In the genomic region with DNA sequence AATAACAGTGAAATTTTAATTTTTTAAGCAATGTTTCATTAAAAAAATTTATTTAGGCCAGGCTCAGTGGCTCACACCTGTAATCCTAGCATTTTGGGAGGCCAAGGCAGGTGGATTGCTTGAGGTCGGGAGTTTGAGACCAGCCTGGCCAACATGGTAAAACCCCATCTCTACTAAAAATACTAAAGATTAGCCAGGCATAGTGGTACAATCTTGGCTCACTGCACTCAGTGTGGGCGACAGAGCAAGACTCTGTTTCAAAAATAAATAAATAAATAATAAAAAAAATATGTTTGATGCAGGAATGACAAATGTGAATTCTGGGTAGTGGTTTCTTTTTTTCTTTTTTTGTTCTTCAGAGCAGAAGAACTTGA, we compare ENCODE assay signal across 8 cellular contexts. TPM values are rescaled to one million over a fixed set of nuclear protein-coding genes. Genes with fewer than 3 reads are reported as not detected.
DNase-seq lines count a peak whose midpoint lies in the region; ATAC-seq, FAIRE-seq and TF ChIP-seq lines count a peak whose summit lies in the region.
"Not testable (repeated sequence)": the region's sequence is repeated elsewhere in the genome, so short reads cannot be mapped to it uniquely, and the experiment has no call there.

No MANE protein-coding gene starts in this region.

- CTCF ChIA-PET in HCT116 (lab: Charles Lee), result interaction anchor here (1.1 kb wide), 1 partner anchor 28 kb away, joined by 3 read pairs; no protein-coding TSS in a partner anchor
- CTCF ChIA-PET in PC-3 (lab: Charles Lee); GM12878 (lab: Yijun Ruan, JAX): not testable (repeated sequence)

- H3K27me3 ChIP-seq in DOHH2 (ENCODE audit: control insufficient read depth, low read length); HCT116 (ENCODE audit: insufficient read depth, low read length); Loucy (ENCODE audit: insufficient read depth, low read length, poor library complexity, severe bottlenecking); PC-3 (ENCODE audit: low read length); GM12878 (replicated peaks in 1 of 2; ENCODE audit: control insufficient read depth in 2 of 2, insufficient read depth in 2 of 2, low read length in 1 of 2); mucosa of rectum (ENCODE audit: control insufficient read depth in 2 of 2, insufficient read depth in 2 of 2, low read length in 2 of 2); vagina: not testable (repeated sequence)

- FAIRE-seq in GM12878 (lab: Jason Lieb, UNC), result not testable (repeated sequence)

- WGBS in GM12878 (ENCODE audit: insufficient coverage, insufficient replicate concordance, low lambda C conversion rate, missing lambda C conversion rate), result 0% methylated on average over 2 of the region's 2 CpGs

- H2AFZ ChIP-seq in HCT116 (ENCODE audit: low read depth, low read length, poor library complexity, severe bottlenecking) (peak overlapping the region; percentile 93), Loucy (ENCODE audit: low read length) (peak overlapping the region; percentile 89; the same call in 1 of the 2 replicates), PC-3 (ENCODE audit: low read length) (peak overlapping the region; percentile 93; the same call in 1 of the 2 replicates), GM12878 (ENCODE audit: control insufficient read depth, low read depth, low read length) (peak overlapping the region; percentile 56)

- TF ChIP-seq CTCF in DOHH2 (IDR thresholded peaks at IDR 0.05; ENCODE audit: low read depth, low read length, poor library complexity, severe bottlenecking); HCT116 (IDR thresholded peaks at IDR 0.05 in 2 of 3, conservative IDR thresholded peaks at IDR 0.05 in 1 of 3; ENCODE audit: borderline replicate concordance in 1 of 3, insufficient read depth in 1 of 3, low read depth in 2 of 3, low read length in 2 of 3); Loucy (conservative IDR thresholded peaks at IDR 0.05; ENCODE audit: low read length); PC-3 (conservative IDR thresholded peaks at IDR 0.05; ENCODE audit: low read depth, low read length); GM12878 (IDR thresholded peaks at IDR 0.05 in 2 of 3, conservative IDR thresholded peaks at IDR 0.05 in 1 of 3; ENCODE audit: control insufficient read depth in 2 of 3, extremely low read depth in 1 of 3, insufficient read depth in 1 of 3, low read depth in 3 of 3, low read length in 3 of 3); vagina (IDR thresholded peaks at IDR 0.05): not testable (repeated sequence)

- SMC1A ChIA-PET in GM12878 (lab: Charles Lee; ENCODE audit: uncharacterized antibody, unreplicated experiment), result not testable (repeated sequence)

- peak; percentile 16 for ATAC-seq in GM19455 (IDR thresholded peaks at IDR 0.05; ENCODE audit: unreplicated experiment)
- not testable (repeated sequence) for ATAC-seq in HCT116, PC-3
- ATAC-seq in GM12878, result peak; percentile 55

- in situ Hi-C loops in GM12878 (cut with MboI), result not testable (repeated sequence)

- not testable (repeated sequence) for H3K9me2 ChIP-seq in DOHH2 (replicated peaks; ENCODE audit: control insufficient read depth, low read length); HCT116 (ENCODE audit: insufficient read depth); Loucy (replicated peaks; ENCODE audit: low read depth, low read length); PC-3 (replicated peaks; ENCODE audit: low read length)

- H3K4me2 ChIP-seq in DOHH2 (ENCODE audit: low read length) (peak overlapping the region; percentile 19), HCT116 (ENCODE audit: low read length) (peak overlapping the region; percentile 66), PC-3 (ENCODE audit: low read length) (peak overlapping the region; percentile 90; the same call in 1 of the 2 replicates), GM12878 (ENCODE audit: control insufficient read depth, insufficient read depth) (peak overlapping the region; percentile 47)
- not testable (repeated sequence) for H3K4me2 ChIP-seq in Loucy (ENCODE audit: low read depth, low read length, poor library complexity, severe bottlenecking)

- DNase-seq in HCT116 (ENCODE audit: low read depth, low spot score); PC-3; GM12878 (ENCODE audit: low read depth, low spot score); vagina (ENCODE audit: extremely low spot score in 2 of 2): not testable (repeated sequence)

- peak overlapping the region; percentile 43 for H3K9ac ChIP-seq in HCT116 (ENCODE audit: low read length)
- H3K9ac ChIP-seq in Loucy (ENCODE audit: low read depth, low read length, poor library complexity, severe bottlenecking); PC-3 (ENCODE audit: low read length); GM12878 (ENCODE audit: control insufficient read depth, insufficient read depth, low read length): not testable (repeated sequence)
- peak overlapping the region in 1 of 2 donors; percentile 51 for H3K9ac ChIP-seq in mucosa of rectum (ENCODE audit: low read depth in 1 of 2, low read length in 2 of 2)

- H3K4me1 ChIP-seq in DOHH2 (ENCODE audit: control insufficient read depth, low read length), result peaks cover 62% of the 10 kb centered on the region
- peaks cover 37 to 56% of the 10 kb centered on the region in 2 experiments for H3K4me1 ChIP-seq in HCT116 (ENCODE audit: control insufficient read depth in 1 of 2, insufficient read depth in 2 of 2, low read length in 2 of 2)
- H3K4me1 ChIP-seq in Loucy (ENCODE audit: insufficient read depth, low read length, poor library complexity, severe bottlenecking); GM12878 (ENCODE audit: control insufficient read depth, insufficient read depth, low read length); mucosa of rectum (ENCODE audit: control insufficient read depth in 2 of 2, insufficient read depth in 2 of 2, low read length in 2 of 2): not testable (repeated sequence)
- H3K4me1 ChIP-seq in PC-3 (ENCODE audit: insufficient read depth, low read length), result peaks cover 35% of the 10 kb centered on the region
- peaks cover 21% of the 10 kb centered on the region for H3K4me1 ChIP-seq in vagina

- H3K4me3 ChIP-seq in DOHH2 (ENCODE audit: low read length); Loucy (ENCODE audit: low read length, poor library complexity, severe bottlenecking); GM12878; mucosa of rectum (ENCODE audit: low read length in 2 of 2); vagina: not testable (repeated sequence)
- H3K4me3 ChIP-seq in HCT116 (replicated peaks in 1 of 2; ENCODE audit: low read depth in 1 of 2, low read length in 2 of 2), result 0 out of 4 replicates have a peak overlapping the region, but pooled peaks of 1 of the 2 experiments have one; percentile 31
- H3K4me3 ChIP-seq in PC-3 (ENCODE audit: low read length), result peak overlapping the region; percentile 60; the same call in 1 of the 2 replicates

- BruUV-seq in HCT116 (replicated peaks; lab: Mats Ljungman, UMichigan); PC-3 (replicated peaks; lab: Mats Ljungman, UMichigan); GM12878 (replicated peaks; lab: Mats Ljungman, UMichigan): not testable (repeated sequence)

- TF ChIP-seq EP300 in GM12878 (IDR thresholded peaks at IDR 0.05; ENCODE audit: borderline replicate concordance in 1 of 2, control insufficient read depth in 1 of 2, low read depth in 2 of 2, low read length in 2 of 2), result not testable (repeated sequence)

- intact Hi-C loops in HCT116 (cut with micrococcal nuclease); PC-3 (cut with micrococcal nuclease); GM12878 (cut with micrococcal nuclease; ENCODE audit: unreplicated experiment); vagina (cut with DNase I): not testable (repeated sequence)

- H3K79me2 ChIP-seq in DOHH2 (ENCODE audit: control insufficient read depth, low read length); HCT116 (ENCODE audit: insufficient read depth, low read length); Loucy (ENCODE audit: insufficient read depth, low read length); PC-3 (ENCODE audit: low read length); GM12878 (ENCODE audit: control insufficient read depth, insufficient read depth, low read length): not testable (repeated sequence)

- not testable (repeated sequence) for H4K20me1 ChIP-seq in DOHH2 (ENCODE audit: control insufficient read depth, insufficient read depth, low read depth, low read length); HCT116 (ENCODE audit: insufficient read depth); Loucy (ENCODE audit: insufficient read depth, low read length, poor library complexity, severe bottlenecking); PC-3 (ENCODE audit: low read length); GM12878 (ENCODE audit: control insufficient read depth, insufficient read depth)

- H3K27ac ChIP-seq in DOHH2 (ENCODE audit: low read depth, low read length), result not testable (repeated sequence)
- peak overlapping the region; percentile 12; the same call in 1 of the 2 replicates for H3K27ac ChIP-seq in HCT116 (ENCODE audit: low read depth, low read length)
- H3K27ac ChIP-seq in PC-3 (ENCODE audit: low read length), result peak overlapping the region; percentile 52; the same call in 1 of the 2 replicates
- H3K27ac ChIP-seq in GM12878 (ENCODE audit: control insufficient read depth, insufficient read depth), result peak overlapping the region; percentile 37; the same call in 1 of the 2 replicates
- peak overlapping the region; percentile 13 to 41 for H3K27ac ChIP-seq in mucosa of rectum (ENCODE audit: low read depth in 2 of 2, low read length in 2 of 2)
- H3K27ac ChIP-seq in vagina, result peak overlapping the region; percentile 33

- POLR2A ChIA-PET in HCT116 (lab: Charles Lee); PC-3 (lab: Charles Lee; ENCODE audit: unreplicated experiment); GM12878 (lab: Charles Lee): not testable (repeated sequence)

- H3F3A ChIP-seq in DOHH2 (ENCODE audit: control insufficient read depth, insufficient read depth), result peaks cover 14% of the 10 kb centered on the region
- H3F3A ChIP-seq in Loucy (ENCODE audit: low read depth); PC-3 (ENCODE audit: low read length, unreplicated experiment): not testable (repeated sequence)

- RAD21 ChIA-PET in HCT116 (lab: Charles Lee; ENCODE audit: low non-redundant PET in 1 of 2, low total read pairs in 2 of 2, uncharacterized antibody in 2 of 2, unreplicated experiment in 2 of 2); GM12878 (lab: Charles Lee; ENCODE audit: unreplicated experiment): not testable (repeated sequence)

- TF ChIP-seq RAD21 in HCT116 (IDR thresholded peaks at IDR 0.05; ENCODE audit: low read depth); GM12878 (IDR thresholded peaks at IDR 0.05; ENCODE audit: insufficient read depth, low read depth, low read length): not testable (repeated sequence)

- not testable (repeated sequence) for H3K36me3 ChIP-seq in DOHH2 (ENCODE audit: control insufficient read depth, low read length); HCT116 (ENCODE audit: control insufficient read depth in 1 of 2, insufficient read depth in 2 of 2, low read length in 2 of 2); Loucy (ENCODE audit: insufficient read depth, low read length); PC-3 (ENCODE audit: low read depth, low read length); GM12878 (ENCODE audit: control insufficient read depth in 2 of 2, insufficient read depth in 2 of 2, low read length in 1 of 2); mucosa of rectum (ENCODE audit: control insufficient read depth in 2 of 2, insufficient read depth in 2 of 2, low read length in 2 of 2); vagina

- TF ChIP-seq POLR2A in HCT116 (IDR thresholded peaks at IDR 0.05; ENCODE audit: borderline replicate concordance, extremely low read depth, insufficient read depth, insufficient read length); GM12878 (IDR thresholded peaks at IDR 0.05; ENCODE audit: low read depth, low read length); vagina (IDR thresholded peaks at IDR 0.05): not testable (repeated sequence)

- H3K9me3 ChIP-seq in DOHH2 (ENCODE audit: control insufficient read depth, insufficient read depth, low read length); HCT116 (ENCODE audit: control insufficient read depth in 1 of 2, insufficient read depth in 1 of 2, low read depth in 1 of 2, low read length in 2 of 2); Loucy (ENCODE audit: insufficient read depth, low read depth, low read length); PC-3 (ENCODE audit: low read length); GM12878 (replicated peaks; ENCODE audit: control insufficient read depth, insufficient read depth, low read length); mucosa of rectum (ENCODE audit: control insufficient read depth in 2 of 2, low read length in 2 of 2); vagina: not testable (repeated sequence)

RNA-seq across cellular contexts. Expression of a gene that starts 5.6 kb away (rescaled TPM):
- total RNA-seq in HCT116 (2021; ENCODE audit: unreplicated experiment), result 170 TPM
- polyA plus RNA-seq in HCT116 (2012), result 33.0 and 35.6 TPM in 2 replicates
- 43.0 and 86.4 TPM in 2 replicates for total RNA-seq in PC-3 (2014; rRNA removed)
- total RNA-seq in GM12878 (2013; cell fraction: nucleolus; rRNA removed), result 439 and 462 TPM in 2 replicates
- total RNA-seq in GM12878 (2014; rRNA removed), result 88.1 and 113 TPM in 2 replicates
- total RNA-seq in GM12878 (2014; rRNA removed; fragmentation: Illumina TruSeq; extraction: Trizol), result 158 and 173 TPM in 2 replicates
- total RNA-seq in GM12878 (2021), result 164 and 174 TPM in 2 replicates
- 27.8 TPM for polyA plus RNA-seq in GM12878 (2011; ENCODE audit: low read depth)
- 82.0 and 136 TPM in 2 replicates for polyA plus RNA-seq in GM12878 (2011; rRNA removed)
- polyA plus RNA-seq in GM12878 (2011; cell fraction: cytosol; rRNA removed), result 28.3 and 34.4 TPM in 2 replicates
- polyA plus RNA-seq in GM12878 (2011; cell fraction: nucleus; rRNA removed), result 41.5 and 94.7 TPM in 2 replicates
- 55.6 and 89.6 TPM in 2 replicates for polyA plus RNA-seq in GM12878 (2012)
- 75.8 and 104 TPM in 2 replicates for polyA plus RNA-seq in GM12878 (2014; fragmentation: Illumina TruSeq; extraction: Trizol)
- 10 to 100 TPM; 48.2 to 65.8 TPM for polyA plus RNA-seq in GM12878 (2014; fragmentation: Nextera tagmentation; extraction: Ambion mirVana)
- 56.8 and 77.8 TPM in 2 replicates for polyA plus RNA-seq in GM12878 (2014; rRNA removed)
- polyA plus RNA-seq in GM12878 (2016; fragmentation: Nextera tagmentation; extraction: Ambion mirVana), result 100 to 1,000 TPM; 145 to 171 TPM
- 154 and 263 TPM in 2 replicates for polyA minus RNA-seq in GM12878 (2011; rRNA and poly(A)+ RNA removed)
- polyA minus RNA-seq in GM12878 (2011; cell fraction: cytosol; rRNA and poly(A)+ RNA removed), result 97.2 and 107 TPM in 2 replicates
- polyA minus RNA-seq in GM12878 (2011; cell fraction: nucleus; rRNA and poly(A)+ RNA removed), result 157 and 218 TPM in 2 replicates
- 75.9 TPM for total RNA-seq in vagina

RNA-seq across cellular contexts. Expression of a gene that starts 56.4 kb away (rescaled TPM):
- total RNA-seq in HCT116 (2021; ENCODE audit: unreplicated experiment), result 4.9 TPM
- polyA plus RNA-seq in HCT116 (2012), result 2.7 and 3.8 TPM in 2 replicates
- total RNA-seq in PC-3 (2014; rRNA removed), result 2.2 and 2.6 TPM in 2 replicates
- total RNA-seq in GM12878 (2013; cell fraction: nucleolus; rRNA removed), result 23.3 and 27.4 TPM in 2 replicates
- 4.0 and 5.8 TPM in 2 replicates for total RNA-seq in GM12878 (2014; rRNA removed)
- 3.8 and 6.1 TPM in 2 replicates for total RNA-seq in GM12878 (2014; rRNA removed; fragmentation: Illumina TruSeq; extraction: Trizol)
- total RNA-seq in GM12878 (2021), result 10.6 and 10.8 TPM in 2 replicates
- polyA plus RNA-seq in GM12878 (2011; ENCODE audit: low read depth), result 2.5 TPM
- polyA plus RNA-seq in GM12878 (2011; rRNA removed), result 9.2 and 12.9 TPM in 2 replicates
- polyA plus RNA-seq in GM12878 (2011; cell fraction: cytosol; rRNA removed), result 4.4 and 7.5 TPM in 2 replicates
- 4.7 and 6.5 TPM in 2 replicates for polyA plus RNA-seq in GM12878 (2011; cell fraction: nucleus; rRNA removed)
- polyA plus RNA-seq in GM12878 (2012), result 7.4 and 9.6 TPM in 2 replicates
- polyA plus RNA-seq in GM12878 (2014; fragmentation: Illumina TruSeq; extraction: Trizol), result 5.6 and 7.0 TPM in 2 replicates
- 1 to 10 TPM; 3.6 to 6.0 TPM for polyA plus RNA-seq in GM12878 (2014; fragmentation: Nextera tagmentation; extraction: Ambion mirVana)
- 2.4 and 4.3 TPM in 2 replicates for polyA plus RNA-seq in GM12878 (2014; rRNA removed)
- polyA plus RNA-seq in GM12878 (2016; fragmentation: Nextera tagmentation; extraction: Ambion mirVana), result 10 to 100 TPM; 17.6 to 19.8 TPM
- 3.4 and 5.0 TPM in 2 replicates for polyA minus RNA-seq in GM12878 (2011; rRNA and poly(A)+ RNA removed)
- 1.1 and 1.6 TPM in 2 replicates for polyA minus RNA-seq in GM12878 (2011; cell fraction: cytosol; rRNA and poly(A)+ RNA removed)
- polyA minus RNA-seq in GM12878 (2011; cell fraction: nucleus; rRNA and poly(A)+ RNA removed), result 2.7 and 3.3 TPM in 2 replicates
- total RNA-seq in vagina, result 5.9 TPM
